1 cellular context compared by ENCODE assay signal in genomic region chr10:132431537-132432175, GRCh38.
TF ChIP-seq lines count a peak whose summit lies in the region.

No MANE protein-coding gene starts in this region.

TF ChIP-seq in GM23338, 12 proteins besides CTCF, POLR2A, EP300 and RAD21 (continued from another document):
- no peak for TF ChIP-seq STAT1 (IDR thresholded peaks at IDR 0.05; ENCODE audit: unreplicated experiment)
- TF ChIP-seq EZH2phosphoT487 (IDR thresholded peaks at IDR 0.05; ENCODE audit: unreplicated experiment): no peak
- TF ChIP-seq ZNF331 (CRISPR knock-in tag; IDR thresholded peaks at IDR 0.05; ENCODE audit: low read depth): no peak
- TF ChIP-seq ETS1 (IDR thresholded peaks at IDR 0.05): no peak
- TF ChIP-seq NANOG (IDR thresholded peaks at IDR 0.05; ENCODE audit: borderline replicate concordance): no peak
- TF ChIP-seq EZH2 (IDR thresholded peaks at IDR 0.05; ENCODE audit: low read depth, unreplicated experiment): no peak
- no peak for TF ChIP-seq REST (IDR thresholded peaks at IDR 0.05; ENCODE audit: unreplicated experiment)
- no peak for TF ChIP-seq ZNF114 (CRISPR knock-in tag; IDR thresholded peaks at IDR 0.05)
